ENCODE assay signal across 10 cellular contexts in genomic region chr22:32389685-32390084, GRCh38. TPM values are rescaled to one million over a fixed set of nuclear protein-coding genes. Genes with fewer than 3 reads are reported as not detected.
DNase-seq lines count a peak whose midpoint lies in the region; ATAC-seq, FAIRE-seq and TF ChIP-seq lines count a peak whose summit lies in the region.
"Had no signal": no experiment of that assay in that cellular context is flagged by ENCODE, and none has a peak within 500 bp of the region (broad histone marks: within the 10 kb centered on the region; RNA-seq: fewer than 3 reads in every experiment).

No MANE protein-coding gene starts in this region.

- POLR2A ChIA-PET in CD8-positive, alpha-beta T cell (lab: Charles Lee): no interaction called here
- POLR2A ChIA-PET in activated CD8-positive, alpha-beta T cell treated with anti-CD3 and anti-CD28 coated beads for 36 hours (lab: Charles Lee): no interaction called here
- POLR2A ChIA-PET in HepG2 (lab: Yijun Ruan, JAX): no interaction called here

- no peak overlapping the region for H3K9ac ChIP-seq in HepG2 (ENCODE audit: insufficient read depth, low read depth, low read length)

- H3K4me3 Mint-ChIP-seq in CD8-positive, alpha-beta T cell: no peak overlapping the region
- H3K4me3 Mint-ChIP-seq in activated CD8-positive, alpha-beta T cell treated with anti-CD3 and anti-CD28 coated beads for 36 hours: no peak overlapping the region

- no peak overlapping the region for H3K27ac ChIP-seq in CD8-positive, alpha-beta T cell (ENCODE audit: low read depth, low read length)
- H3K27ac ChIP-seq in HepG2 (ENCODE audit: extremely low read length, insufficient read depth, low read length): no peak overlapping the region
- H3K27ac ChIP-seq: epithelial cell of prostate, SJSA1 had no signal

- in situ Hi-C loops in HepG2 (cut with HindIII; ENCODE audit: extremely low pct_ligation_motif_present, low pct_unique_long_range_greater_than_20kb): no loop called here

- no peak for TF ChIP-seq RAD21 in HepG2 (CRISPR knock-in tag; IDR thresholded peaks at IDR 0.05)

- no TSS peak for BruUV-seq in HepG2 (replicated peaks; lab: Mats Ljungman, UMichigan)

- no peak for FAIRE-seq in HepG2 (lab: Jason Lieb, UNC)

- H3K27ac Mint-ChIP-seq in CD8-positive, alpha-beta T cell: peak overlapping the region; percentile 34
- no peak overlapping the region for H3K27ac Mint-ChIP-seq in activated CD8-positive, alpha-beta T cell treated with anti-CD3 and anti-CD28 coated beads for 36 hours

- H4K20me1 ChIP-seq in HepG2 (ENCODE audit: insufficient read depth, low read length): no peaks in the 10 kb centered on the region

- no peaks in the 10 kb centered on the region for H3K9me3 ChIP-seq in CD8-positive, alpha-beta T cell (ENCODE audit: low read length)
- H3K9me3 ChIP-seq in HepG2 (ENCODE audit: low read length): no peaks in the 10 kb centered on the region
- H3K9me3 ChIP-seq: SJSA1 had no signal

- H3K9me3 Mint-ChIP-seq in CD8-positive, alpha-beta T cell: no peaks in the 10 kb centered on the region
- H3K9me3 Mint-ChIP-seq in activated CD8-positive, alpha-beta T cell treated with anti-CD3 and anti-CD28 coated beads for 36 hours: no peaks in the 10 kb centered on the region

- intact Hi-C loops in CD8-positive, alpha-beta T cell (cut with DNase I, micrococcal nuclease): no loop called here
- intact Hi-C loops in activated CD8-positive, alpha-beta T cell treated with anti-CD3 and anti-CD28 coated beads for 36 hours (cut with micrococcal nuclease): no loop called here
- intact Hi-C loops in HepG2 (cut with micrococcal nuclease; ENCODE audit: unreplicated experiment): no loop called here

- TF ChIP-seq CTCF in CD8-positive, alpha-beta T cell (IDR thresholded peaks at IDR 0.05): no peak
- TF ChIP-seq CTCF in activated CD8-positive, alpha-beta T cell treated with anti-CD3 and anti-CD28 coated beads for 36 hours (IDR thresholded peaks at IDR 0.05): peak; percentile 37
- TF ChIP-seq CTCF in HepG2 (CRISPR knock-in tag; IDR thresholded peaks at IDR 0.05): peak; percentile 50

- peaks cover 42% of the 10 kb centered on the region for H3K36me3 ChIP-seq in CD8-positive, alpha-beta T cell (ENCODE audit: insufficient read depth, low read length)
- peaks cover 20 to 60% of the 10 kb centered on the region in 2 experiments for H3K36me3 ChIP-seq in HepG2 (replicated peaks in 1 of 2; ENCODE audit: control insufficient read depth in 1 of 2, insufficient read depth in 2 of 2, low read length in 2 of 2)

- no peaks in the 10 kb centered on the region for H3K27me3 ChIP-seq in CD8-positive, alpha-beta T cell (ENCODE audit: insufficient read depth, low read length)
- H3K27me3 ChIP-seq in HepG2 (ENCODE audit: control insufficient read depth in 1 of 2, insufficient read depth in 2 of 2, low read length in 2 of 2): no peaks in the 10 kb centered on the region
- H3K27me3 ChIP-seq: SJSA1 had no signal

- ATAC-seq in CD8-positive, alpha-beta T cell: no peak
- ATAC-seq in activated CD8-positive, alpha-beta T cell treated with anti-CD3 and anti-CD28 coated beads for 36 hours: no peak
- peak; percentile 52 for ATAC-seq in HepG2
- no peak for ATAC-seq in GM18498 (IDR thresholded peaks at IDR 0.05; ENCODE audit: unreplicated experiment)

- no peak for TF ChIP-seq EP300 in HepG2 (IDR thresholded peaks at IDR 0.05; ENCODE audit: low read depth in 2 of 2, low read length in 2 of 2)
- no peak for TF ChIP-seq EP300 in HepG2 (CRISPR knock-in tag; IDR thresholded peaks at IDR 0.05; ENCODE audit: borderline replicate concordance)

- no peak overlapping the region for H3K4me3 ChIP-seq in CD8-positive, alpha-beta T cell (ENCODE audit: low read depth, low read length)
- H3K4me3 ChIP-seq in HepG2 (replicated peaks in 1 of 3; ENCODE audit: insufficient read depth in 1 of 3, low read depth in 2 of 3, low read length in 3 of 3): no peak overlapping the region
- H3K4me3 ChIP-seq: SJSA1 had no signal

- no peaks in the 10 kb centered on the region for H3K79me2 ChIP-seq in HepG2 (ENCODE audit: insufficient read depth, low read length)

- H3K4me1 Mint-ChIP-seq in CD8-positive, alpha-beta T cell (ENCODE audit: low read depth): no peaks in the 10 kb centered on the region
- H3K4me1 Mint-ChIP-seq in activated CD8-positive, alpha-beta T cell treated with anti-CD3 and anti-CD28 coated beads for 36 hours (ENCODE audit: low read depth): no peaks in the 10 kb centered on the region

- no peak overlapping the region for H2AFZ ChIP-seq in HepG2 (ENCODE audit: low read length)

- 80% methylated on average over 4 of the region's 4 CpGs for WGBS in HepG2 (ENCODE audit: low lambda C conversion rate)

- no peaks in the 10 kb centered on the region for H3K4me1 ChIP-seq in CD8-positive, alpha-beta T cell (ENCODE audit: insufficient read depth, low read length)
- no peaks in the 10 kb centered on the region for H3K4me1 ChIP-seq in HepG2 (ENCODE audit: insufficient read depth, low read length)
- H3K4me1 ChIP-seq: SJSA1 had no signal

- CTCF ChIA-PET in CD8-positive, alpha-beta T cell (lab: Charles Lee): interaction anchor here (1.2 to 1.4 kb wide), 2 partner anchors 12 to 14 kb away, joined by 3 to 4 read pairs; no protein-coding TSS in a partner anchor
- CTCF ChIA-PET in activated CD8-positive, alpha-beta T cell treated with anti-CD3 and anti-CD28 coated beads for 36 hours (lab: Charles Lee): interaction anchor here (0.9 to 2.3 kb wide), 7 partner anchors 10 to 285 kb away, joined by 3 to 13 read pairs (median 4); partner anchors contain the start of gene RTCB
- CTCF ChIA-PET in HepG2 (lab: Yijun Ruan, JAX; ENCODE audit: low intra/inter-chr PET ratio, low total read pairs): no interaction called here

- DNase-seq in CD8-positive, alpha-beta T cell: no peak
- DNase-seq in HCEC 1CT (peak; percentile 12), HepG2 (ENCODE audit: low spot score) (no peak), COLO668 (lab: John Stamatoyannopoulos, UW; ENCODE audit: unreplicated experiment) (no peak), NCI-H2107 (lab: John Stamatoyannopoulos, UW) (no peak), NCI-H524 treated with DMSO at 0.1 percent for 48 hours (lab: John Stamatoyannopoulos, UW) (no peak)
- DNase-seq in activated CD8-positive, alpha-beta T cell treated with anti-CD3 and anti-CD28 coated beads for 36 hours: peak; percentile 48

- H3K27me3 Mint-ChIP-seq in CD8-positive, alpha-beta T cell (ENCODE audit: low read depth): no peaks in the 10 kb centered on the region
- no peaks in the 10 kb centered on the region for H3K27me3 Mint-ChIP-seq in activated CD8-positive, alpha-beta T cell treated with anti-CD3 and anti-CD28 coated beads for 36 hours

- H3K36me3 Mint-ChIP-seq in CD8-positive, alpha-beta T cell: peaks cover 73% of the 10 kb centered on the region
- peaks cover 50% of the 10 kb centered on the region for H3K36me3 Mint-ChIP-seq in activated CD8-positive, alpha-beta T cell treated with anti-CD3 and anti-CD28 coated beads for 36 hours (ENCODE audit: low read depth)

- no peak overlapping the region for H3K4me2 ChIP-seq in HepG2 (ENCODE audit: low read depth, low read length)

- TF ChIP-seq POLR2A in HepG2 (IDR thresholded peaks at IDR 0.05; ENCODE audit: insufficient read depth in 1 of 2, low read depth in 2 of 2, low read length in 2 of 2): no peak

RNA-seq across cellular contexts. Expression of gene RTCB, which starts 22.4 kb away (rescaled TPM):
- total RNA-seq in CD8-positive, alpha-beta T cell: 10 to 100 TPM; 42.8 to 46.5 TPM
- total RNA-seq in activated CD8-positive, alpha-beta T cell treated with anti-CD3 and anti-CD28 coated beads for 36 hours: 10 to 100 TPM; 77.9 to 82.7 TPM
- 167 and 227 TPM in 2 replicates for total RNA-seq in HepG2 (2016; rRNA removed; fragmentation: Illumina TruSeq; extraction: Trizol)
- total RNA-seq in HepG2 (2016; cell fraction: cytosol; rRNA removed; fragmentation: Illumina TruSeq; extraction: Trizol; ENCODE audit: low read depth): 17.0 and 18.6 TPM in 2 replicates
- total RNA-seq in HepG2 (2016; cell fraction: insoluble cytoplasmic fraction; rRNA removed; fragmentation: Illumina TruSeq; extraction: Trizol): 166 and 225 TPM in 2 replicates
- total RNA-seq in HepG2 (2016; cell fraction: membrane; rRNA removed; fragmentation: Illumina TruSeq; extraction: Trizol): 36.3 and 42.5 TPM in 2 replicates
- total RNA-seq in HepG2 (2016; cell fraction: nucleus; rRNA removed; fragmentation: Illumina TruSeq; extraction: Trizol): 64.5 and 76.3 TPM in 2 replicates
- 91.3 and 108 TPM in 2 replicates for polyA plus RNA-seq in HepG2 (2011; rRNA removed)
- polyA plus RNA-seq in HepG2 (2011; cell fraction: cytosol; rRNA removed): 96.3 and 117 TPM in 2 replicates
- 35.0 and 48.2 TPM in 2 replicates for polyA plus RNA-seq in HepG2 (2011; cell fraction: nucleus; rRNA removed)
- polyA plus RNA-seq in HepG2 (2012): 68.2 and 70.0 TPM in 2 replicates
- 11.5 and 14.6 TPM in 2 replicates for polyA plus RNA-seq in HepG2 (2016; cell fraction: cytosol; fragmentation: Illumina TruSeq; extraction: Trizol; ENCODE audit: low read depth)
- 163 and 170 TPM in 2 replicates for polyA plus RNA-seq in HepG2 (2016; cell fraction: insoluble cytoplasmic fraction; fragmentation: Illumina TruSeq; extraction: Trizol; ENCODE audit: low read depth)
- polyA plus RNA-seq in HepG2 (2016; cell fraction: membrane; fragmentation: Illumina TruSeq; extraction: Trizol; ENCODE audit: low read depth): 23.0 and 23.7 TPM in 2 replicates
- polyA plus RNA-seq in HepG2 (2016; cell fraction: nucleus; fragmentation: Illumina TruSeq; extraction: Trizol; ENCODE audit: insufficient read depth, low read depth): 55.6 and 63.5 TPM in 2 replicates
- polyA minus RNA-seq in HepG2 (2011; rRNA and poly(A)+ RNA removed; ENCODE audit: low replicate concordance): 82.5 and 87.3 TPM in 2 replicates
- polyA minus RNA-seq in HepG2 (2011; cell fraction: cytosol; rRNA and poly(A)+ RNA removed): 38.1 and 39.7 TPM in 2 replicates
- 56.3 and 65.5 TPM in 2 replicates for polyA minus RNA-seq in HepG2 (2011; cell fraction: nucleus; rRNA and poly(A)+ RNA removed)

RNA-seq across cellular contexts. Expression of gene RFPL3, which starts 32.0 kb away (rescaled TPM):
- total RNA-seq in CD8-positive, alpha-beta T cell: not detected
- total RNA-seq in activated CD8-positive, alpha-beta T cell treated with anti-CD3 and anti-CD28 coated beads for 36 hours: not detected
- total RNA-seq in HepG2 (2016; rRNA removed; fragmentation: Illumina TruSeq; extraction: Trizol): not detected in 2 replicates
- not detected in 2 replicates for total RNA-seq in HepG2 (2016; cell fraction: cytosol; rRNA removed; fragmentation: Illumina TruSeq; extraction: Trizol; ENCODE audit: low read depth)
- not detected in 2 replicates for total RNA-seq in HepG2 (2016; cell fraction: insoluble cytoplasmic fraction; rRNA removed; fragmentation: Illumina TruSeq; extraction: Trizol)
- not detected in 2 replicates for total RNA-seq in HepG2 (2016; cell fraction: membrane; rRNA removed; fragmentation: Illumina TruSeq; extraction: Trizol)
- total RNA-seq in HepG2 (2016; cell fraction: nucleus; rRNA removed; fragmentation: Illumina TruSeq; extraction: Trizol): not detected in 2 replicates
- polyA plus RNA-seq in HepG2 (2011; rRNA removed): not detected in 2 replicates
- polyA plus RNA-seq in HepG2 (2011; cell fraction: cytosol; rRNA removed): not detected in 2 replicates
- not detected in 2 replicates for polyA plus RNA-seq in HepG2 (2011; cell fraction: nucleus; rRNA removed)
- not detected in 2 replicates for polyA plus RNA-seq in HepG2 (2012)
- not detected in 2 replicates for polyA plus RNA-seq in HepG2 (2016; cell fraction: cytosol; fragmentation: Illumina TruSeq; extraction: Trizol; ENCODE audit: low read depth)
- polyA plus RNA-seq in HepG2 (2016; cell fraction: insoluble cytoplasmic fraction; fragmentation: Illumina TruSeq; extraction: Trizol; ENCODE audit: low read depth): not detected in 2 replicates
- polyA plus RNA-seq in HepG2 (2016; cell fraction: membrane; fragmentation: Illumina TruSeq; extraction: Trizol; ENCODE audit: low read depth): not detected in 2 replicates
- not detected in 2 replicates for polyA plus RNA-seq in HepG2 (2016; cell fraction: nucleus; fragmentation: Illumina TruSeq; extraction: Trizol; ENCODE audit: insufficient read depth, low read depth)
- polyA minus RNA-seq in HepG2 (2011; rRNA and poly(A)+ RNA removed; ENCODE audit: low replicate concordance): not detected in 2 replicates
- not detected in 2 replicates for polyA minus RNA-seq in HepG2 (2011; cell fraction: cytosol; rRNA and poly(A)+ RNA removed)
- not detected in 2 replicates for polyA minus RNA-seq in HepG2 (2011; cell fraction: nucleus; rRNA and poly(A)+ RNA removed)
- total RNA-seq: SJSA1 had no signal

Comparison
In these comparisons a context has a peak if more than half of its experiments do, and no peak if none do; other contexts are left out.
1. DNase-seq: peak in HCEC 1CT (single experiment) and activated CD8-positive, alpha-beta T cell treated with anti-CD3 and anti-CD28 coated beads for 36 hours (single experiment); none in CD8-positive, alpha-beta T cell (0 of 7), HepG2 (single experiment), COLO668 (single experiment), NCI-H2107 (single experiment) and NCI-H524 treated with DMSO at 0.1 percent for 48 hours (single experiment).